In genomic region chr19:776549-776948, GRCh38 we compare ENCODE assay signal across 21 cellular contexts. TPM values are rescaled to one million over a fixed set of nuclear protein-coding genes. Genes with fewer than 3 reads are reported as not detected.
DNase-seq lines count a peak whose midpoint lies in the region; ATAC-seq, FAIRE-seq and TF ChIP-seq lines count a peak whose summit lies in the region.
"Had no signal": no experiment of that assay in that cellular context is flagged by ENCODE, and none has a peak within 500 bp of the region (broad histone marks: within the 10 kb centered on the region; RNA-seq: fewer than 3 reads in every experiment).

No MANE protein-coding gene starts in this region.

- H3K36me3 ChIP-seq in ascending aorta (no peaks in the 10 kb centered on the region), stomach (no peaks in the 10 kb centered on the region)

- no peak for TF ChIP-seq POLR2A in stomach (IDR thresholded peaks at IDR 0.05)

- no peak for ATAC-seq in GM19351 (IDR thresholded peaks at IDR 0.05; ENCODE audit: unreplicated experiment)

- FAIRE-seq in D721Med (lab: Jason Lieb, UNC) = no peak

- H3K27me3 ChIP-seq in ascending aorta (no peaks in the 10 kb centered on the region), stomach (peaks cover 0 to 20% (median 0%) of the 10 kb centered on the region in 3 donors)

- H3K27ac ChIP-seq in ascending aorta (no peak overlapping the region), stomach (no peak overlapping the region)
- H3K27ac ChIP-seq: 22Rv1 had no signal

- intact Hi-C loops in ascending aorta (cut with DNase I) (loop anchor here (10.0 kb wide), 1 partner anchor 88 kb away; no protein-coding TSS in a partner anchor), stomach (cut with DNase I; ENCODE audit: low total_unique reads) (no loop called here)

- H3K27me3 Mint-ChIP-seq in chondrocyte (ENCODE audit: low read depth) = no peaks in the 10 kb centered on the region

- H3K4me3 ChIP-seq in ascending aorta (no peak overlapping the region), stomach (no peak overlapping the region)

- H3K27ac Mint-ChIP-seq in chondrocyte (ENCODE audit: unreplicated experiment) = no peak overlapping the region
- H3K27ac Mint-ChIP-seq: CD14-positive monocyte had no signal

- peaks cover 0 to 5% of the 10 kb centered on the region in 2 donors for H3K4me1 ChIP-seq in ascending aorta
- H3K4me1 ChIP-seq in stomach = peaks cover 0 to 1% (median 0%) of the 10 kb centered on the region in 4 donors

- no peak for TF ChIP-seq CTCF in chondrocyte (IDR thresholded peaks at IDR 0.05)
- no peak for TF ChIP-seq CTCF in ascending aorta (IDR thresholded peaks at IDR 0.05)
- no peak for TF ChIP-seq CTCF in D721Med (IDR thresholded peaks at IDR 0.05; ENCODE audit: insufficient read depth, missing control alignments)
- no peak for TF ChIP-seq CTCF in stomach (IDR thresholded peaks at IDR 0.05)

- DNase-seq in NCI-H146 (lab: John Stamatoyannopoulos, UW) (peak; percentile 15), NCI-H146 treated with DMSO at 0.1 percent for 48 hours (lab: John Stamatoyannopoulos, UW; ENCODE audit: unreplicated experiment) (no peak), chondrocyte (ENCODE audit: low spot score) (peak; percentile 80), kidney tubule cell (ENCODE audit: low spot score) (peak; percentile 63), ascending aorta (ENCODE audit: low spot score in 2 of 2) (no peak), D721Med (ENCODE audit: insufficient read length, low spot score) (no peak), stomach (no peak)
- DNase-seq: AML-193, DMS 273 treated with DMSO at 0.1 percent for 48 hours, GDM1, HCEC 1CT, NCI-H1105 treated with DMSO at 0.1 percent for 48 hours, NCI-H187, NCI-H2107, NCI-H510A, NCI-H748 treated with DMSO at 0.1 percent for 48 hours had no signal

- H3K9me3 ChIP-seq in ascending aorta (no peaks in the 10 kb centered on the region), stomach (no peaks in the 10 kb centered on the region)

- H3K4me1 Mint-ChIP-seq in chondrocyte (ENCODE audit: low read depth) = peaks cover 9% of the 10 kb centered on the region
- H3K4me1 Mint-ChIP-seq: CD14-positive monocyte had no signal

- H3K36me3 Mint-ChIP-seq in chondrocyte (ENCODE audit: low read depth) = no peaks in the 10 kb centered on the region
- H3K36me3 Mint-ChIP-seq: CD14-positive monocyte had no signal

- no peak overlapping the region for H3K4me3 Mint-ChIP-seq in chondrocyte (ENCODE audit: unreplicated experiment)
- H3K4me3 Mint-ChIP-seq: CD14-positive monocyte had no signal

- H3K9me3 Mint-ChIP-seq in chondrocyte (ENCODE audit: low read depth) = no peaks in the 10 kb centered on the region

- WGBS in stomach, 5 donors = 85 to 92% (median 89%) methylated on average over 18 of the region's 18 CpGs

- TF ChIP-seq EP300 in stomach (IDR thresholded peaks at IDR 0.05) = no peak

RNA-seq across cellular contexts. Expression of gene PTBP1, which starts 20.7 kb away (rescaled TPM):
- total RNA-seq in chondrocyte = 281 to 343 TPM (median 285 TPM) in 3 replicates
- 210 TPM for total RNA-seq in ascending aorta
- 100 to 1,000 TPM in 4 of 5 donors, 10 to 100 TPM in 1; 92.9 to 539 (median 173) TPM for total RNA-seq in stomach
- 10 to 100 TPM; 74.8 to 80.9 (median 74.8) TPM for polyA plus RNA-seq in stomach

RNA-seq across cellular contexts. Expression of gene MISP, which starts 25.6 kb away (rescaled TPM):
- total RNA-seq in chondrocyte (1.5 to 2.2 TPM (median 1.6 TPM) in 3 replicates), ascending aorta (not detected), stomach (100 to 1,000 TPM in 1 of 5 donors, 10 to 100 TPM in 3, 1 to 10 TPM in 1; 5.3 to 149 (median 27.7) TPM)
- polyA plus RNA-seq in stomach = 10 to 100 TPM in 2 of 3 donors, 1 to 10 TPM in 1; 2.1 to 12.9 (median 12.5) TPM
- polyA plus RNA-seq: CD14-positive monocyte had no signal

RNA-seq across cellular contexts. Expression of gene PLPPR3, which starts 45.2 kb away (rescaled TPM):
- total RNA-seq in chondrocyte (5.4 to 6.8 TPM (median 6.0 TPM) in 3 replicates), ascending aorta (not detected), stomach (under 1 TPM in 1 of 5 donors, not detected in 4; 0.55 TPM)
- polyA plus RNA-seq in stomach = under 1 TPM in 1 of 3 donors, not detected in 2; 0.46 TPM
- total RNA-seq: LHCN-M2, OCI-LY7 had no signal
- polyA plus RNA-seq: CD14-positive monocyte had no signal

RNA-seq across cellular contexts. Expression of gene AZU1, which starts 51.1 kb away (rescaled TPM):
- 0.37 to 0.51 TPM in 2 of 3 replicates, not detected in the other for total RNA-seq in chondrocyte
- not detected for total RNA-seq in ascending aorta
- under 1 TPM in 1 of 5 donors, not detected in 4; 0.55 TPM for total RNA-seq in stomach
- polyA plus RNA-seq in stomach = 1 to 10 TPM in 1 of 3 donors, under 1 TPM in 2; 0.53 to 1.5 (median 1.00) TPM
- total RNA-seq: LHCN-M2, OCI-LY7 had no signal

Comparison
In these comparisons a context has a peak if more than half of its experiments do, and no peak if none do; other contexts are left out.
1. DNase-seq: peak in NCI-H146 (single experiment), chondrocyte (single experiment) and kidney tubule cell (single experiment); none in NCI-H146 treated with DMSO at 0.1 percent for 48 hours (single experiment), ascending aorta (0 of 2), D721Med (single experiment) and stomach (single experiment).